20 cellular contexts compared by ENCODE assay signal in genomic region chr22:19750666-19751490, GRCh38. TPM values are rescaled to one million over a fixed set of nuclear protein-coding genes. Genes with fewer than 3 reads are reported as not detected.
DNase-seq lines count a peak whose midpoint lies in the region; ATAC-seq and TF ChIP-seq lines count a peak whose summit lies in the region.
"Had no signal": no experiment of that assay in that cellular context is flagged by ENCODE, and none has a peak within 500 bp of the region (broad histone marks: within the 10 kb centered on the region; RNA-seq: fewer than 3 reads in every experiment).

No MANE protein-coding gene starts in this region.

- peak; percentile 77 for DNase-seq in AG08396 (ENCODE audit: low spot score)
- DNase-seq in LHCN-M2 (ENCODE audit: low read depth), result peak; percentile 36
- DNase-seq in brain microvascular endothelial cell, result peak; percentile 14
- DNase-seq in mesenchymal stem cell, result peak; percentile 49
- DNase-seq in Right ventricle myocardium superior, result no peak
- no peak for DNase-seq in NAMALWA (ENCODE audit: low spot score)
- no peak for DNase-seq in dorsolateral prefrontal cortex
- DNase-seq in left cardiac atrium, result no peak
- DNase-seq: activated naive CD8-positive, alpha-beta T cell treated with anti-CD3 and anti-CD28 coated beads, Interleukin-2, amount 10 ng/mL, durations not matched to agents 7 days and 5 days; CD8-positive, alpha-beta T cell; DMS79; Karpas-422; NCI-H1105 treated with DMSO at 0.1 percent for 48 hours; nucleus accumbens had no signal

- no peak overlapping the region for H2BK120ac ChIP-seq in mesenchymal stem cell (ENCODE audit: low read depth, low read length)

- H3K23ac ChIP-seq in mesenchymal stem cell (ENCODE audit: low read length in 2 of 2), result no peak overlapping the region

- H3K27me3 ChIP-seq in brain microvascular endothelial cell (replicated peaks) (peaks cover 35% of the 10 kb centered on the region), mesenchymal stem cell (ENCODE audit: control insufficient read depth in 1 of 2, insufficient read depth in 1 of 2, low read length in 2 of 2) (peaks cover 49 to 70% of the 10 kb centered on the region in 2 experiments), dorsolateral prefrontal cortex (peaks cover 0 to 38% (median 20%) of the 10 kb centered on the region in 45 donors)

- in situ Hi-C loops in brain microvascular endothelial cell (cut with HindIII; ENCODE audit: low pct_ligation_motif_present, low sequenced_read_pairs), result no loop called here

- H3K4ac ChIP-seq in mesenchymal stem cell (ENCODE audit: low read depth in 1 of 2, low read length in 2 of 2), result no peak overlapping the region

- ATAC-seq in Right ventricle myocardium superior (ENCODE audit: poor library complexity) (no peak), left cardiac atrium (no peak)
- ATAC-seq: CD8-positive, alpha-beta T cell; stimulated activated memory B cell treated with anti-CD40 and anti-IgM and Interleukin-4, amounts not matched to agents 10 μg/mL and 1 μg/mL and 100 μg/mL, for 72 hours had no signal

- H2BK12ac ChIP-seq in mesenchymal stem cell (ENCODE audit: low read length in 2 of 2), result peak overlapping the region in 1 of 2 experiments; percentile 17

- H3K4me2 ChIP-seq in mesenchymal stem cell (ENCODE audit: low read length, poor library complexity, severe bottlenecking), result no peak overlapping the region
- H3K4me2 ChIP-seq: hepatocyte had no signal

- no peak overlapping the region for H2AK5ac ChIP-seq in mesenchymal stem cell (ENCODE audit: low read length, severe bottlenecking)

- no peak overlapping the region for H4K91ac ChIP-seq in mesenchymal stem cell (ENCODE audit: low read length)

- H3K27ac ChIP-seq in brain microvascular endothelial cell, result no peak overlapping the region
- no peak overlapping the region for H3K27ac ChIP-seq in mesenchymal stem cell (ENCODE audit: low read length, poor library complexity, severe bottlenecking)
- H3K27ac ChIP-seq in dorsolateral prefrontal cortex, result no peak overlapping the region
- H3K27ac ChIP-seq: hepatocyte, SK-N-MC had no signal

- 58% methylated on average over 19 of the region's 19 CpGs for WGBS in mesenchymal stem cell

- intact Hi-C loops in Right ventricle myocardium superior (cut with DNase I) (no loop called here), dorsolateral prefrontal cortex (cut with DNase I) (no loop called here), left cardiac atrium (cut with DNase I) (no loop called here)

- H3K9ac ChIP-seq in mesenchymal stem cell (ENCODE audit: low read length), result no peak overlapping the region

- peaks cover 17% of the 10 kb centered on the region for H3K4me1 ChIP-seq in mesenchymal stem cell (ENCODE audit: control insufficient read depth, insufficient read depth, low read depth, low read length)
- H3K4me1 ChIP-seq: HAP-1 had no signal

- no peak overlapping the region for H2AFZ ChIP-seq in mesenchymal stem cell (ENCODE audit: low read depth, low read length)
- H2AFZ ChIP-seq: hepatocyte had no signal

- H2BK15ac ChIP-seq in mesenchymal stem cell (ENCODE audit: low read depth, poor library complexity, severe bottlenecking), result no peak overlapping the region

- H3K36me3 ChIP-seq in brain microvascular endothelial cell (replicated peaks), result no peaks in the 10 kb centered on the region
- no peaks in the 10 kb centered on the region for H3K36me3 ChIP-seq in mesenchymal stem cell (ENCODE audit: control insufficient read depth in 1 of 2, insufficient read depth in 2 of 2, low read depth in 1 of 2, low read length in 2 of 2)
- H3K36me3 ChIP-seq: HAP-1 had no signal

- no peaks in the 10 kb centered on the region for H3K9me3 ChIP-seq in mesenchymal stem cell (ENCODE audit: control insufficient read depth, low read length)
- H3K9me3 ChIP-seq: HAP-1 had no signal

- H3K4me3 ChIP-seq in brain microvascular endothelial cell (ENCODE audit: low read depth, low read length), result no peak overlapping the region
- no peak overlapping the region for H3K4me3 ChIP-seq in mesenchymal stem cell (ENCODE audit: insufficient read depth in 1 of 2, low read depth in 1 of 2, low read length in 2 of 2)
- no peak overlapping the region for H3K4me3 ChIP-seq in dorsolateral prefrontal cortex
- H3K4me3 ChIP-seq: HAP-1, hepatocyte, SK-N-MC had no signal

- no peak overlapping the region for H3K14ac ChIP-seq in mesenchymal stem cell (ENCODE audit: low read length in 2 of 2)

- no peak overlapping the region for H3K18ac ChIP-seq in mesenchymal stem cell (ENCODE audit: low read depth in 1 of 2, low read length in 2 of 2)

- H3K79me1 ChIP-seq in mesenchymal stem cell (replicated peaks; ENCODE audit: low read length, poor library complexity, severe bottlenecking), result no peaks in the 10 kb centered on the region

- H2BK5ac ChIP-seq in mesenchymal stem cell (ENCODE audit: low read depth, low read length, poor library complexity, severe bottlenecking), result no peak overlapping the region

- TF ChIP-seq CTCF in brain microvascular endothelial cell (IDR thresholded peaks at IDR 0.05; ENCODE audit: low read depth, low read length, missing control alignments) (no peak), dorsolateral prefrontal cortex (IDR thresholded peaks at IDR 0.05 in 54 of 56, conservative IDR thresholded peaks at IDR 0.05 in 2 of 56; ENCODE audit: low read depth in 1 of 56, partially characterized antibody in 56 of 56) (no peak)

- H4K8ac ChIP-seq in mesenchymal stem cell (ENCODE audit: low read length), result no peak overlapping the region

RNA-seq across cellular contexts. Expression of gene TBX1, which starts 9.7 kb away (rescaled TPM):
- total RNA-seq in LHCN-M2 (2014; rRNA removed) (13.0 and 16.7 TPM in 2 replicates), Right ventricle myocardium superior (3.2 TPM), dorsolateral prefrontal cortex (1 to 10 TPM in 44 of 120 experiments, under 1 TPM in 62, not detected in 14; 0.24 to 3.0 (median 0.91) TPM), left cardiac atrium (1 to 10 TPM in 1 of 2 donors, under 1 TPM in 1; 0.47 to 2.4 TPM)
- 19.6 TPM for polyA plus RNA-seq in LHCN-M2 (2012)
- 2.4 TPM for polyA plus RNA-seq in mesenchymal stem cell (2013, experiment 1 of 2)
- 2.5 TPM for polyA plus RNA-seq in mesenchymal stem cell (2013, experiment 2 of 2)
- total RNA-seq: CD8-positive, alpha-beta T cell; hepatocyte had no signal

RNA-seq across cellular contexts. Expression of gene GP1BB, which starts 27.5 kb away (rescaled TPM):
- total RNA-seq in LHCN-M2 (2014; rRNA removed), result 22.1 and 30.2 TPM in 2 replicates
- polyA plus RNA-seq in LHCN-M2 (2012), result 6.9 TPM
- polyA plus RNA-seq in mesenchymal stem cell (2013, experiment 1 of 2), result 1.0 TPM
- polyA plus RNA-seq in mesenchymal stem cell (2013, experiment 2 of 2), result 1.2 TPM
- not detected for total RNA-seq in Right ventricle myocardium superior
- total RNA-seq in dorsolateral prefrontal cortex, result 10 to 100 TPM in 55 of 120 experiments, 1 to 10 TPM in 28, under 1 TPM in 1, not detected in 36; 0.95 to 53.7 (median 14.7) TPM
- total RNA-seq in left cardiac atrium, result not detected
- total RNA-seq: activated naive CD8-positive, alpha-beta T cell treated with anti-CD3 and anti-CD28 coated beads, Interleukin-2, amount 10 ng/mL, durations not matched to agents 7 days and 5 days; activated T-helper 1 cell treated with anti-CD3 and anti-CD28 coated beads, Interleukin-12 subunit alpha, Interleukin-12 subunit beta, Interleukin-2, Interleukin-4 antibody, amounts not matched to agents 30 ng/mL and 10 ng/mL and 1 ng/mL, durations not matched to agents 14 hours and 24 hours and 36 hours; OCI-LY7 had no signal

RNA-seq across cellular contexts. Expression of gene SEPTIN5, which starts 36.6 kb away (rescaled TPM):
- 33.2 and 44.8 TPM in 2 replicates for total RNA-seq in LHCN-M2 (2014; rRNA removed)
- polyA plus RNA-seq in LHCN-M2 (2012), result 38.5 TPM
- 5.7 TPM for polyA plus RNA-seq in mesenchymal stem cell (2013, experiment 1 of 2)
- 6.2 TPM for polyA plus RNA-seq in mesenchymal stem cell (2013, experiment 2 of 2)
- total RNA-seq in Right ventricle myocardium superior, result 123 TPM
- 100 to 1,000 TPM in 119 of 120 experiments, 10 to 100 TPM in 1; 92.1 to 538 (median 349) TPM for total RNA-seq in dorsolateral prefrontal cortex
- total RNA-seq in left cardiac atrium, result 100 to 1,000 TPM; 118 to 127 TPM
- total RNA-seq: activated naive CD8-positive, alpha-beta T cell treated with anti-CD3 and anti-CD28 coated beads, Interleukin-2, amount 10 ng/mL, durations not matched to agents 7 days and 5 days; OCI-LY7 had no signal

Comparison
In these comparisons a context has a peak if more than half of its experiments do, and no peak if none do; other contexts are left out.
1. DNase-seq: peak in AG08396 (single experiment), LHCN-M2 (single experiment), brain microvascular endothelial cell (single experiment) and mesenchymal stem cell (single experiment); none in Right ventricle myocardium superior (single experiment), NAMALWA (single experiment), dorsolateral prefrontal cortex (0 of 10) and left cardiac atrium (single experiment).